2 cellular contexts compared by ENCODE assay signal in the genomic region with DNA sequence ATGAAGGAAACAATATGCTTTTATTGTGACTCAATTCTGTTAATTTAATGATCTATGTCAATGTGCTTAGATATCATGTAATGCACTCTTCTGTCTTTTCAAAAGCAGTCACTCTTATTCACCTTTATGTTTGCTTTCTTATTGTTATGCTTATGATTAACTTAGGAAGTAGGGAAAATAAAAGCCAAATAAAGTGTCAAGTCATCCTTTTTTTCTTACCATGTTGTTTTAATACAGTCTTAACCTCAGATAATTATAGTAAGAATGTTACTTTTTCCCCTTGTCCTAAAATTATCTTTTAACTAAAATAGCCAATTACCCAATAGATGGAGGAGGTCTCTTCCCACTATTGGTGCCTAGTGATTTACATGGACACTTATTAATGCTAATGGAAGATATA.
A peak's percentile ranks its signal among the peaks of the same experiment; 100 is the strongest.
TF ChIP-seq lines count a peak whose summit lies in the region.

No MANE protein-coding gene starts in this region.

TF ChIP-seq in GM23338, 12 proteins besides CTCF, POLR2A, EP300 and RAD21:
- TF ChIP-seq REST (IDR thresholded peaks at IDR 0.05; ENCODE audit: unreplicated experiment) (no peak), NANOG (IDR thresholded peaks at IDR 0.05; ENCODE audit: borderline replicate concordance) (no peak), POLR2AphosphoS5 (IDR thresholded peaks at IDR 0.05; ENCODE audit: low read depth) (no peak), CREB1 (CRISPR knock-in tag; IDR thresholded peaks at IDR 0.05; ENCODE audit: low read depth) (no peak), STAT1 (IDR thresholded peaks at IDR 0.05; ENCODE audit: unreplicated experiment) (no peak), EZH2 (IDR thresholded peaks at IDR 0.05; ENCODE audit: low read depth, unreplicated experiment) (no peak), JUNB (IDR thresholded peaks at IDR 0.05; ENCODE audit: unreplicated experiment) (no peak)

TF ChIP-seq in K562, 482 proteins besides CTCF, POLR2A, EP300 and RAD21 (continued from another document):
- TF ChIP-seq HMGXB4 (CRISPR knock-in tag; IDR thresholded peaks at IDR 0.05) (no peak), MEIS2 (IDR thresholded peaks at IDR 0.05; ENCODE audit: partially characterized antibody) (no peak), GTF2F1 (IDR thresholded peaks at IDR 0.05; ENCODE audit: low read depth, low read length) (no peak), KDM4B (IDR thresholded peaks at IDR 0.05; ENCODE audit: borderline replicate concordance in 2 of 2, low read depth in 1 of 2) (no peak), ZBTB1 (CRISPR knock-in tag; IDR thresholded peaks at IDR 0.05; ENCODE audit: borderline replicate concordance, low read depth) (no peak), NEUROD1 (IDR thresholded peaks at IDR 0.05; ENCODE audit: borderline replicate concordance, low read depth, low read length, partially characterized antibody) (no peak), NFE2L1 (tag; IDR thresholded peaks at IDR 0.05; ENCODE audit: borderline replicate concordance, low read depth) (peak; percentile 40; the same call in 1 of the 2 replicates), ZNF431 (CRISPR knock-in tag; IDR thresholded peaks at IDR 0.05) (no peak), C11orf30 (IDR thresholded peaks at IDR 0.05; ENCODE audit: low read depth) (peak; percentile 77)
- TF ChIP-seq, protein P1, sequence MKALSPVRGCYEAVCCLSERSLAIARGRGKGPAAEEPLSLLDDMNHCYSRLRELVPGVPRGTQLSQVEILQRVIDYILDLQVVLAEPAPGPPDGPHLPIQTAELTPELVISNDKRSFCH (CRISPR knock-in tag; IDR thresholded peaks at IDR 0.05): no peak
- TF ChIP-seq, protein P1 (tag; IDR thresholded peaks at IDR 0.05): no peak
- TF ChIP-seq, protein P2, sequence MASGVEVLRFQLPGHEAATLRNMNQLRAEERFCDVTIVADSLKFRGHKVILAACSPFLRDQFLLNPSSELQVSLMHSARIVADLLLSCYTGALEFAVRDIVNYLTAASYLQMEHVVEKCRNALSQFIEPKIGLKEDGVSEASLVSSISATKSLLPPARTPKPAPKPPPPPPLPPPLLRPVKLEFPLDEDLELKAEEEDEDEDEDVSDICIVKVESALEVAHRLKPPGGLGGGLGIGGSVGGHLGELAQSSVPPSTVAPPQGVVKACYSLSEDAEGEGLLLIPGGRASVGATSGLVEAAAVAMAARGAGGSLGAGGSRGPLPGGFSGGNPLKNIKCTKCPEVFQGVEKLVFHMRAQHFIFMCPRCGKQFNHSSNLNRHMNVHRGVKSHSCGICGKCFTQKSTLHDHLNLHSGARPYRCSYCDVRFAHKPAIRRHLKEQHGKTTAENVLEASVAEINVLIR (CRISPR knock-in tag; IDR thresholded peaks at IDR 0.05): no peak
